In genomic region chr1:205343431-205344009, GRCh38 we compare ENCODE assay signal across 8 cellular contexts. TPM values are rescaled to one million over a fixed set of nuclear protein-coding genes. Genes with fewer than 3 reads are reported as not detected.
DNase-seq lines count a peak whose midpoint lies in the region; ATAC-seq and TF ChIP-seq lines count a peak whose summit lies in the region.

No MANE protein-coding gene starts in this region.

- no peak for TF ChIP-seq CTCF in colonic mucosa (IDR thresholded peaks at IDR 0.05)

- H3K9me3 ChIP-seq in colonic mucosa, result no peaks in the 10 kb centered on the region

- peak overlapping the region; percentile 8 for H3K4me3 Mint-ChIP-seq in memory B cell

- H3K4me1 ChIP-seq in colonic mucosa (peaks cover 11% of the 10 kb centered on the region), urinary bladder (ENCODE audit: insufficient read depth) (peaks cover 4% of the 10 kb centered on the region)

- DNase-seq in Right ventricle myocardium inferior (ENCODE audit: missing footprints) (no peak), cardiac septum (ENCODE audit: low spot score) (no peak), colonic mucosa (no peak), memory B cell (ENCODE audit: low spot score in 2 of 2) (no peak), putamen (ENCODE audit: low spot score) (no peak), glomerular visceral epithelial cell (ENCODE audit: extremely low spot score) (no peak), Kasumi-1 (lab: John Stamatoyannopoulos, UW) (no peak)

- H3K27me3 ChIP-seq in colonic mucosa, result peaks cover 23% of the 10 kb centered on the region

- no peak overlapping the region for H3K27ac ChIP-seq in colonic mucosa
- H3K27ac ChIP-seq in urinary bladder (ENCODE audit: low read depth), result no peak overlapping the region

- peak overlapping the region in 1 of 2 donors; percentile 43 for H3K9ac ChIP-seq in colonic mucosa (ENCODE audit: low read depth in 2 of 2, low read length in 2 of 2)

- intact Hi-C loops in Right ventricle myocardium inferior (cut with DNase I), result no loop called here
- intact Hi-C loops in cardiac septum (cut with DNase I), result no loop called here
- intact Hi-C loops in colonic mucosa (cut with DNase I), result no loop called here

- peak; percentile 20 for ATAC-seq in Right ventricle myocardium inferior
- ATAC-seq in memory B cell (ENCODE audit: low read depth), result peak; percentile 34

- H3K27me3 Mint-ChIP-seq in memory B cell, result peaks cover 7% of the 10 kb centered on the region

- H3K4me1 Mint-ChIP-seq in memory B cell, result peaks cover 27% of the 10 kb centered on the region

- no peaks in the 10 kb centered on the region for H3K9me3 Mint-ChIP-seq in memory B cell

- H3K36me3 ChIP-seq in colonic mucosa (no peaks in the 10 kb centered on the region), urinary bladder (ENCODE audit: insufficient read depth) (no peaks in the 10 kb centered on the region)

- H3K4me3 ChIP-seq in colonic mucosa (peak overlapping the region; percentile 23), urinary bladder (ENCODE audit: low read depth, low read length) (peak overlapping the region; percentile 36)

- H3K27ac Mint-ChIP-seq in memory B cell, result no peak overlapping the region

- 3% methylated on average over 57 of the region's 57 CpGs for WGBS in urinary bladder

- no peaks in the 10 kb centered on the region for H3K36me3 Mint-ChIP-seq in memory B cell

RNA-seq across cellular contexts. Expression of gene KLHDC8A, which starts 13.2 kb away (rescaled TPM):
- total RNA-seq in Right ventricle myocardium inferior (not detected), cardiac septum (not detected), colonic mucosa (under 1 TPM; 0.44 to 0.58 TPM), urinary bladder (3.0 TPM)
- 0.28 TPM for polyA plus RNA-seq in urinary bladder

RNA-seq across cellular contexts. Expression of gene NUAK2, which starts 22.0 kb away (rescaled TPM):
- total RNA-seq in Right ventricle myocardium inferior, result 1.1 TPM
- total RNA-seq in cardiac septum, result 0.75 TPM
- 10 to 100 TPM; 21.2 to 27.2 TPM for total RNA-seq in colonic mucosa
- total RNA-seq in urinary bladder, result 0.90 TPM
- 0.82 TPM for polyA plus RNA-seq in urinary bladder

Comparison
In these comparisons a context has a peak if more than half of its experiments do, and no peak if none do; other contexts are left out.
1. RNA of gene NUAK2, which starts 22.0 kb away (total RNA-seq): 21.2 to 27.2 TPM in colonic mucosa; 1.1 TPM in Right ventricle myocardium inferior (single experiment), 0.90 TPM in urinary bladder (single experiment) and 0.75 TPM in cardiac septum (single experiment); every median in the first group is over 10 times any median in the second.